8 cellular contexts compared by ENCODE assay signal in genomic region chr6:53786832-53787231, GRCh38.
"Had no signal": no experiment of that assay in that cellular context is flagged by ENCODE, and none has a peak within 500 bp of the region (broad histone marks: within the 10 kb centered on the region; RNA-seq: fewer than 3 reads in every experiment).

No MANE protein-coding gene starts in this region.

- DNase-seq: GDM1, GF-D8 had no signal

- H3K4me3 ChIP-seq: GM12878 had no signal

- ATAC-seq: GM12878 had no signal

- FAIRE-seq: G401.6, GM12878, GM12891, GM12892, GM18507, GM19239 had no signal
